8 cellular contexts compared by ENCODE assay signal in the genomic region with DNA sequence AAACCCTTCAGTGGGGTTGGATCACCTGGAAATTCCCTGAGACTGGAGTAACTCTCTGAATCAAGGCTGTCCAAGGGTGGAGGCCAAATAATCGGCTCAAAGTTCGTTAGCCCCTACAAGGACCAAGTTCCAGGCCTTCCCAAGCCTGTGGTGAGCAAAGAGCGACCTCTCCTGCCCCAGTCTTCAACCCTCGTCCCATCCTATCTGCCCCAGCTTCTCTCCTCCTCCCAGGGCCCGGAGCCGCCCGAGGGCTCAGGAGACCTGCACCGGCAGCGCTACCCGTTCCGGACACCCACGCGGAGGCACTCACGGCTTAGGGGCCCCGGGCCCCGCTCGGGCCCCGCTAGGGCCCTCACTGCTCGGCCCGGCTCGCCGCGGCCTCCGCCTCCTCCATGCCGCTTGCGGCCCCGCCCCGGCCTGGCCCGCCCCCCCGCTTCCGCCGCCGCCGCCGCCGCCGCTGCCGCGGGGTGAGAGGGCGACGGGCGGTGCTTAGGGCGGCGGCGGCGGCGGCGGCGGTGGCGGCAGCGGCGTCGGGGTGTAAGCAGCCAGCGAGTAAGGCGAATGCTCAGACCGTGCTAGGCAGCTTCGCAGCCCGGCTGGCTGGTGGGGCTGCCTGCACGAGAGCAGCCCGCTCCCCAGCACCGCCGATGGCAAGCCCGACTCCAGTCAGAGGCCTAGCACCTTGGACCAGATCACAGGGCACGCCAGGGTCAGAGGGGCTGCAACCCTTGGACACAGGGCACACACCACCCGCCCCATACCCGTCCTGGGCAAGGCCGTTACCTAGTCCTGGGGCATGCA. TPM values are rescaled to one million over a fixed set of nuclear protein-coding genes. Genes with fewer than 3 reads are reported as not detected.
DNase-seq lines count a peak whose midpoint lies in the region; ATAC-seq and TF ChIP-seq lines count a peak whose summit lies in the region.

A gene (minus strand): TSS at position 409 of the 801 bp plus-strand sequence. CDS start 613 bp downstream, outside the sequence.

- peaks cover 7% of the 10 kb centered on the region for H3K4me1 ChIP-seq in neural progenitor cell
- peaks cover 2 to 47% (median 34%) of the 10 kb centered on the region in 5 donors for H3K4me1 ChIP-seq in subcutaneous abdominal adipose tissue (ENCODE audit: control insufficient read depth in 5 of 5, insufficient read depth in 5 of 5, low read length in 5 of 5)

- H3K36me3 Mint-ChIP-seq in neural progenitor cell: peaks cover 4% of the 10 kb centered on the region

- H3K4me3 Mint-ChIP-seq in neural progenitor cell: peak within 1 kb of the TSS; percentile 88

- peaks cover 11% of the 10 kb centered on the region for H3K79me2 ChIP-seq in neural progenitor cell (ENCODE audit: low read depth)

- no peaks in the 10 kb centered on the region for H3K9me3 Mint-ChIP-seq in neural progenitor cell

- peak within 1 kb of the TSS; percentile 98 for H2AFZ ChIP-seq in neural progenitor cell (replicated peaks)

- H3K27me3 ChIP-seq in neural progenitor cell: peaks cover 4% of the 10 kb centered on the region
- H3K27me3 ChIP-seq in subcutaneous abdominal adipose tissue (ENCODE audit: control insufficient read depth in 5 of 5, insufficient read depth in 4 of 5, low read length in 5 of 5): no peaks in the 10 kb centered on the region

- peaks cover 26% of the 10 kb centered on the region for H3F3A ChIP-seq in neural progenitor cell (ENCODE audit: low read depth)

- DNase-seq in Caki2 (ENCODE audit: low read depth) (peak; percentile 57), HK-2 (ENCODE audit: unreplicated experiment) (peak; percentile 72), RPMI8226 (peak; percentile 85), fibroblast of villous mesenchyme (ENCODE audit: low read depth) (peak; percentile 72), neural progenitor cell (ENCODE audit: low spot score) (peak; percentile 89)
- peak; percentile 92 for DNase-seq in activated effector memory CD4-positive, alpha-beta T cell treated with anti-CD3 and anti-CD28 coated beads, Interleukin-2, amount 50 U/mL, for 16 hours

- peak within 1 kb of the TSS; percentile 98 for H3K4me2 ChIP-seq in neural progenitor cell

- H3K4me3 ChIP-seq in fibroblast of villous mesenchyme (ENCODE audit: low read depth, low read length) (peak within 1 kb of the TSS; percentile 89), neural progenitor cell (peak within 1 kb of the TSS; percentile 89), subcutaneous abdominal adipose tissue (ENCODE audit: low read depth in 1 of 5, low read length in 5 of 5) (peak within 1 kb of the TSS; percentile 86 to 98 (median 95))

- H3K4me1 Mint-ChIP-seq in neural progenitor cell: peaks cover 21% of the 10 kb centered on the region

- TF ChIP-seq CTCF in fibroblast of villous mesenchyme (IDR thresholded peaks at IDR 0.05; ENCODE audit: insufficient read depth, low read depth, low read length) (no peak), neural progenitor cell (IDR thresholded peaks at IDR 0.05) (peak; percentile 24)

- no peak within 1 kb of the TSS for H3K27ac ChIP-seq in neural progenitor cell
- peak within 1 kb of the TSS; percentile 24 for H3K27ac ChIP-seq in subcutaneous abdominal adipose tissue (ENCODE audit: low read depth, low read length)

- H3K9ac ChIP-seq in neural progenitor cell (peak within 1 kb of the TSS; percentile 72), subcutaneous abdominal adipose tissue (ENCODE audit: low read length in 5 of 5) (peak within 1 kb of the TSS; percentile 89 to 99 (median 94))

- ATAC-seq in GM19452 (IDR thresholded peaks at IDR 0.05; ENCODE audit: unreplicated experiment): peak; percentile 86

- H3K9me3 ChIP-seq in neural progenitor cell (ENCODE audit: low read depth): no peaks in the 10 kb centered on the region
- no peaks in the 10 kb centered on the region for H3K9me3 ChIP-seq in subcutaneous abdominal adipose tissue (ENCODE audit: control insufficient read depth in 5 of 5, low read length in 5 of 5)

- H3K36me3 ChIP-seq in neural progenitor cell: no peaks in the 10 kb centered on the region
- peaks cover 0 to 33% (median 25%) of the 10 kb centered on the region in 5 donors for H3K36me3 ChIP-seq in subcutaneous abdominal adipose tissue (ENCODE audit: control insufficient read depth in 5 of 5, insufficient read depth in 5 of 5, low read length in 5 of 5)

- peaks cover 5% of the 10 kb centered on the region for H4K20me1 ChIP-seq in neural progenitor cell (ENCODE audit: low read depth)

- in situ Hi-C loops in Caki2 (cut with HindIII; ENCODE audit: low pct_unique_long_range_greater_than_20kb, low sequenced_read_pairs): no loop called here

- peaks cover 3% of the 10 kb centered on the region for H3K27me3 Mint-ChIP-seq in neural progenitor cell (ENCODE audit: insufficient read depth, low read depth)

- peak within 1 kb of the TSS; percentile 72 for H3K27ac Mint-ChIP-seq in neural progenitor cell

RNA-seq across cellular contexts. Expression of the gene that starts here (rescaled TPM):
- 125 and 130 TPM in 2 replicates for total RNA-seq in Caki2 (2014; rRNA removed; shearing (Covaris generic); ENCODE audit: low replicate concordance)
- total RNA-seq in fibroblast of villous mesenchyme (52.8 and 81.2 TPM in 2 replicates), neural progenitor cell (ENCODE audit: low replicate concordance) (55.7 and 73.4 TPM in 2 replicates)
